1 cellular context compared by ENCODE assay signal in the genomic region with DNA sequence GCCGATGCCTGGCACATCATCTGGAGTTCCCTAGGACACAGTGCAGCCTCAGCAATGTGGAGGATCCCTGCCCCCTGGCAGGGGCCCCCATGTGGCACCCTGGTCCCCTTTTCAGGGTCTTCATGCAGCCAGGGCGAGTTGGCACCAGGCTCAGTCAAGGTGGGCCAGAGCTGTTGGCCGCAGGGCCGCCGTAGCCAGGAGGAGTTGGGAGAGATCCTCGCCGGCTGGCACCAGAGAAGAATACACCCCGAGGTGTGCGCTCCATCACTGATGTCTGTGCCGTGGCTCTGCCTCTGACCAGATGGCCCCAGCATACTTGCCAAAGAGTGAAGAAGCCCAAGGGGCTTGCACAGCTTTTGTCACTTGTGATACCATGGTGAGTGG.
TF ChIP-seq lines count a peak whose summit lies in the region.

No MANE protein-coding gene starts in this region.

TF ChIP-seq in GM12878, 131 proteins besides CTCF, POLR2A, EP300 and RAD21:
- TF ChIP-seq, protein P1, sequence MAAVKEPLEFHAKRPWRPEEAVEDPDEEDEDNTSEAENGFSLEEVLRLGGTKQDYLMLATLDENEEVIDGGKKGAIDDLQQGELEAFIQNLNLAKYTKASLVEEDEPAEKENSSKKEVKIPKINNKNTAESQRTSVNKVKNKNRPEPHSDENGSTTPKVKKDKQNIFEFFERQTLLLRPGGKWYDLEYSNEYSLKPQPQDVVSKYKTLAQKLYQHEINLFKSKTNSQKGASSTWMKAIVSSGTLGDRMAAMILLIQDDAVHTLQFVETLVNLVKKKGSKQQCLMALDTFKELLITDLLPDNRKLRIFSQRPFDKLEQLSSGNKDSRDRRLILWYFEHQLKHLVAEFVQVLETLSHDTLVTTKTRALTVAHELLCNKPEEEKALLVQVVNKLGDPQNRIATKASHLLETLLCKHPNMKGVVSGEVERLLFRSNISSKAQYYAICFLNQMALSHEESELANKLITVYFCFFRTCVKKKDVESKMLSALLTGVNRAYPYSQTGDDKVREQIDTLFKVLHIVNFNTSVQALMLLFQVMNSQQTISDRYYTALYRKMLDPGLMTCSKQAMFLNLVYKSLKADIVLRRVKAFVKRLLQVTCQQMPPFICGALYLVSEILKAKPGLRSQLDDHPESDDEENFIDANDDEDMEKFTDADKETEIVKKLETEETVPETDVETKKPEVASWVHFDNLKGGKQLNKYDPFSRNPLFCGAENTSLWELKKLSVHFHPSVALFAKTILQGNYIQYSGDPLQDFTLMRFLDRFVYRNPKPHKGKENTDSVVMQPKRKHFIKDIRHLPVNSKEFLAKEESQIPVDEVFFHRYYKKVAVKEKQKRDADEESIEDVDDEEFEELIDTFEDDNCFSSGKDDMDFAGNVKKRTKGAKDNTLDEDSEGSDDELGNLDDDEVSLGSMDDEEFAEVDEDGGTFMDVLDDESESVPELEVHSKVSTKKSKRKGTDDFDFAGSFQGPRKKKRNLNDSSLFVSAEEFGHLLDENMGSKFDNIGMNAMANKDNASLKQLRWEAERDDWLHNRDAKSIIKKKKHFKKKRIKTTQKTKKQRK (IDR thresholded peaks at IDR 0.05; ENCODE audit: low read depth, low read length) = no peak
- TF ChIP-seq TBL1XR1 (IDR thresholded peaks at IDR 0.05; ENCODE audit: low read depth, low read length) = no peak
- no peak for TF ChIP-seq SMARCA5 (IDR thresholded peaks at IDR 0.05)
- TF ChIP-seq ZNF207 (IDR thresholded peaks at IDR 0.05; ENCODE audit: borderline replicate concordance) = no peak
- TF ChIP-seq MYC (IDR thresholded peaks at IDR 0.05; ENCODE audit: insufficient read depth, insufficient read length, insufficient replicate concordance, low read length, severe bottlenecking) = no peak
- TF ChIP-seq CBFB (IDR thresholded peaks at IDR 0.05; ENCODE audit: low read depth) = no peak
- TF ChIP-seq BRCA1 (IDR thresholded peaks at IDR 0.05; ENCODE audit: low read depth, low read length) = no peak
- TF ChIP-seq LARP7 (IDR thresholded peaks at IDR 0.05) = no peak
- TF ChIP-seq NBN (IDR thresholded peaks at IDR 0.05) = no peak
- no peak for TF ChIP-seq CHD2 (IDR thresholded peaks at IDR 0.05; ENCODE audit: borderline replicate concordance, low read depth, low read length)
- TF ChIP-seq NRF1 (conservative IDR thresholded peaks at IDR 0.05; ENCODE audit: low read depth, low read length) = no peak
- TF ChIP-seq, protein P2, sequence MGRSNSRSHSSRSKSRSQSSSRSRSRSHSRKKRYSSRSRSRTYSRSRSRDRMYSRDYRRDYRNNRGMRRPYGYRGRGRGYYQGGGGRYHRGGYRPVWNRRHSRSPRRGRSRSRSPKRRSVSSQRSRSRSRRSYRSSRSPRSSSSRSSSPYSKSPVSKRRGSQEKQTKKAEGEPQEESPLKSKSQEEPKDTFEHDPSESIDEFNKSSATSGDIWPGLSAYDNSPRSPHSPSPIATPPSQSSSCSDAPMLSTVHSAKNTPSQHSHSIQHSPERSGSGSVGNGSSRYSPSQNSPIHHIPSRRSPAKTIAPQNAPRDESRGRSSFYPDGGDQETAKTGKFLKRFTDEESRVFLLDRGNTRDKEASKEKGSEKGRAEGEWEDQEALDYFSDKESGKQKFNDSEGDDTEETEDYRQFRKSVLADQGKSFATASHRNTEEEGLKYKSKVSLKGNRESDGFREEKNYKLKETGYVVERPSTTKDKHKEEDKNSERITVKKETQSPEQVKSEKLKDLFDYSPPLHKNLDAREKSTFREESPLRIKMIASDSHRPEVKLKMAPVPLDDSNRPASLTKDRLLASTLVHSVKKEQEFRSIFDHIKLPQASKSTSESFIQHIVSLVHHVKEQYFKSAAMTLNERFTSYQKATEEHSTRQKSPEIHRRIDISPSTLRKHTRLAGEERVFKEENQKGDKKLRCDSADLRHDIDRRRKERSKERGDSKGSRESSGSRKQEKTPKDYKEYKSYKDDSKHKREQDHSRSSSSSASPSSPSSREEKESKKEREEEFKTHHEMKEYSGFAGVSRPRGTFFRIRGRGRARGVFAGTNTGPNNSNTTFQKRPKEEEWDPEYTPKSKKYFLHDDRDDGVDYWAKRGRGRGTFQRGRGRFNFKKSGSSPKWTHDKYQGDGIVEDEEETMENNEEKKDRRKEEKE (IDR thresholded peaks at IDR 0.05) = no peak
- TF ChIP-seq SREBF2 (IDR thresholded peaks at IDR 0.05; ENCODE audit: low read length) = no peak
- no peak for TF ChIP-seq HDAC6 (IDR thresholded peaks at IDR 0.05; ENCODE audit: unreplicated experiment)
- TF ChIP-seq IKZF2 (IDR thresholded peaks at IDR 0.05) = no peak
- TF ChIP-seq IRF4 (IDR thresholded peaks at IDR 0.05; ENCODE audit: low read depth, low read length) = no peak
